Comparison of ENCODE assay signal across 17 cellular contexts in genomic region chr2:224958466-224958857, GRCh38.
DNase-seq lines count a peak whose midpoint lies in the region; ATAC-seq and TF ChIP-seq lines count a peak whose summit lies in the region.
"Had no signal": no experiment of that assay in that cellular context is flagged by ENCODE, and none has a peak within 500 bp of the region (broad histone marks: within the 10 kb centered on the region; RNA-seq: fewer than 3 reads in every experiment).

No MANE protein-coding gene starts in this region.

- H3K9me3 Mint-ChIP-seq in natural killer cell: no peaks in the 10 kb centered on the region
- H3K9me3 Mint-ChIP-seq: nephron progenitor cell had no signal

- peak; percentile 81 for DNase-seq in AG08395 (ENCODE audit: low spot score)
- peak; percentile 82 for DNase-seq in GM03348 (ENCODE audit: low spot score)
- peak; percentile 85 for DNase-seq in adipocyte (ENCODE audit: low read depth)
- DNase-seq in natural killer cell: no peak
- no peak for DNase-seq in activated gamma-delta T cell treated with Interleukin-2 at 50 U/mL for 16 hours
- no peak for DNase-seq in AML-193 (lab: John Stamatoyannopoulos, UW)
- DNase-seq: C1 segment of cervical spinal cord, colonic mucosa, gastrocnemius medialis, NCI-H1417 treated with DMSO at 0.1 percent for 48 hours, NCI-H774, nephron progenitor cell, SHP77 had no signal

- peak overlapping the region; percentile 36 for H3K4me3 ChIP-seq in adipocyte (ENCODE audit: low read length)
- H3K4me3 ChIP-seq: colonic mucosa, gastrocnemius medialis, smooth muscle cell had no signal

- no peak for TF ChIP-seq CTCF in natural killer cell (IDR thresholded peaks at IDR 0.05)

- no peak overlapping the region for H3K4me3 Mint-ChIP-seq in natural killer cell
- H3K4me3 Mint-ChIP-seq: nephron progenitor cell had no signal

- H3K27ac Mint-ChIP-seq in natural killer cell: peak overlapping the region; percentile 86 to 90
- H3K27ac Mint-ChIP-seq: nephron progenitor cell had no signal

- peaks cover 66 to 84% of the 10 kb centered on the region in 2 donors for H3K4me1 Mint-ChIP-seq in natural killer cell
- H3K4me1 Mint-ChIP-seq: nephron progenitor cell had no signal

- intact Hi-C loops in natural killer cell (cut with micrococcal nuclease): no loop called here

- no peaks in the 10 kb centered on the region for H3K36me3 ChIP-seq in adipocyte (ENCODE audit: control insufficient read depth, insufficient read depth, low read length, severe bottlenecking)
- H3K36me3 ChIP-seq: colonic mucosa, gastrocnemius medialis had no signal

- H3K9ac ChIP-seq in adipocyte (ENCODE audit: low read length): peak overlapping the region; percentile 3

- H3K27me3 ChIP-seq in adipocyte (replicated peaks; ENCODE audit: control insufficient read depth, insufficient read depth, low read length): no peaks in the 10 kb centered on the region
- H3K27me3 ChIP-seq: colonic mucosa, gastrocnemius medialis had no signal

- no peak for ATAC-seq in natural killer cell
- ATAC-seq in HG02571 (IDR thresholded peaks at IDR 0.05; ENCODE audit: unreplicated experiment): no peak
- ATAC-seq in GM19463 (IDR thresholded peaks at IDR 0.05; ENCODE audit: unreplicated experiment): no peak
- ATAC-seq: gastrocnemius medialis, HepG2 had no signal

- no peaks in the 10 kb centered on the region for H3K36me3 Mint-ChIP-seq in natural killer cell

- H3K9me3 ChIP-seq in adipocyte (ENCODE audit: control insufficient read depth, low read length): no peaks in the 10 kb centered on the region
- H3K9me3 ChIP-seq: colonic mucosa, gastrocnemius medialis had no signal

- H3K27me3 Mint-ChIP-seq in natural killer cell (ENCODE audit: low read depth in 2 of 2): no peaks in the 10 kb centered on the region

- H3K4me1 ChIP-seq in adipocyte (ENCODE audit: control insufficient read depth, insufficient read depth, low read length): peaks cover 29% of the 10 kb centered on the region

Comparison
In these comparisons a context has a peak if more than half of its experiments do, and no peak if none do; other contexts are left out.
1. DNase-seq: peak in AG08395 (single experiment), GM03348 (single experiment) and adipocyte (single experiment); none in natural killer cell (single experiment), activated gamma-delta T cell treated with Interleukin-2 at 50 U/mL for 16 hours (single experiment) and AML-193 (0 of 2).